ENCODE assay signal across 1 cellular context in genomic region chr3:29696311-29696710, GRCh38.
TF ChIP-seq lines count a peak whose summit lies in the region.

No MANE protein-coding gene starts in this region.

TF ChIP-seq in IMR-90, 13 proteins besides CTCF, POLR2A, EP300 and RAD21 (continued from another document):
- TF ChIP-seq FOS (IDR thresholded peaks at IDR 0.05; ENCODE audit: low read depth, low read length) (no peak), RFX5 (IDR thresholded peaks at IDR 0.05; ENCODE audit: low read depth, low read length) (no peak)
TF ChIP-seq in IMR-90: peak in this region for 0.
